8 cellular contexts compared by ENCODE assay signal in genomic region chr5:112921031-112921832, GRCh38. TPM values are rescaled to one million over a fixed set of nuclear protein-coding genes. Genes with fewer than 3 reads are reported as not detected.
DNase-seq lines count a peak whose midpoint lies in the region; ATAC-seq, FAIRE-seq and TF ChIP-seq lines count a peak whose summit lies in the region.

No MANE protein-coding gene starts in this region.

- intact Hi-C loops in A673 (cut with micrococcal nuclease; ENCODE audit: unreplicated experiment), result no loop called here
- intact Hi-C loops in HepG2 (cut with micrococcal nuclease; ENCODE audit: unreplicated experiment), result loop anchor here (5.0 kb wide), 2 partner anchors 56 to 1829 kb away; partner anchors contain the start of genes DCP2 and WDR36

- no peak for FAIRE-seq in HepG2 (lab: Jason Lieb, UNC)

- BruUV-seq in A673 (replicated peaks; lab: Mats Ljungman, UMichigan) (no TSS peak), HepG2 (replicated peaks; lab: Mats Ljungman, UMichigan) (no TSS peak)

- H3K4me2 ChIP-seq in HepG2 (ENCODE audit: low read depth, low read length), result peak overlapping the region; percentile 83

- H3K36me3 ChIP-seq in A673 (ENCODE audit: insufficient read depth, low read length, poor library complexity, severe bottlenecking) (peaks cover 30% of the 10 kb centered on the region), HepG2 (replicated peaks in 1 of 2; ENCODE audit: control insufficient read depth in 1 of 2, insufficient read depth in 2 of 2, low read length in 2 of 2) (peaks cover 3 to 12% of the 10 kb centered on the region in 2 experiments; a peak in 3 of 5 replicates)

- peaks cover 27% of the 10 kb centered on the region for H3K79me2 ChIP-seq in HepG2 (ENCODE audit: insufficient read depth, low read length)

- no peak overlapping the region for H2AFZ ChIP-seq in HepG2 (ENCODE audit: low read length)

- ATAC-seq in GM18511 (IDR thresholded peaks at IDR 0.05; ENCODE audit: unreplicated experiment) (peak; percentile 37), HG03039 (IDR thresholded peaks at IDR 0.05; ENCODE audit: unreplicated experiment) (peak; percentile 36), HepG2 (peak; percentile 89)

- no peaks in the 10 kb centered on the region for H3K27me3 ChIP-seq in A673 (replicated peaks; ENCODE audit: insufficient read depth, low read depth, low read length, poor library complexity)
- no peaks in the 10 kb centered on the region for H3K27me3 ChIP-seq in HepG2 (ENCODE audit: control insufficient read depth in 1 of 2, insufficient read depth in 2 of 2, low read length in 2 of 2)

- H3K4me3 ChIP-seq in A673 (ENCODE audit: low read depth, low read length, poor library complexity, severe bottlenecking) (peak overlapping the region; percentile 79), HepG2 (replicated peaks in 1 of 3; ENCODE audit: insufficient read depth in 1 of 3, low read depth in 2 of 3, low read length in 3 of 3) (peak overlapping the region; percentile 91 to 99 (median 98))

- CTCF ChIA-PET in A673 (lab: Charles Lee), result no interaction called here
- CTCF ChIA-PET in HepG2 (lab: Yijun Ruan, JAX; ENCODE audit: low intra/inter-chr PET ratio, low total read pairs), result interaction anchor here (1.0 kb wide), 1 partner anchor 164 kb away, joined by 3 read pairs; no protein-coding TSS in a partner anchor

- in situ Hi-C loops in HepG2 (cut with HindIII; ENCODE audit: extremely low pct_ligation_motif_present, low pct_unique_long_range_greater_than_20kb), result no loop called here

- peaks cover 2% of the 10 kb centered on the region; the same call in 1 of the 2 replicates for H4K20me1 ChIP-seq in HepG2 (ENCODE audit: insufficient read depth, low read length)

- peak; percentile 36 to 41; a peak in 2 of 4 replicates for TF ChIP-seq POLR2A in HepG2 (IDR thresholded peaks at IDR 0.05; ENCODE audit: insufficient read depth in 1 of 2, low read depth in 2 of 2, low read length in 2 of 2)

- peak overlapping the region; percentile 94 for H3K9ac ChIP-seq in HepG2 (ENCODE audit: insufficient read depth, low read depth, low read length)

- no peak for TF ChIP-seq RAD21 in HepG2 (CRISPR knock-in tag; IDR thresholded peaks at IDR 0.05)

- H3K27ac ChIP-seq in A673 (ENCODE audit: low read depth, low read length, poor library complexity, severe bottlenecking), result peak overlapping the region; percentile 86
- peak overlapping the region; percentile 91 for H3K27ac ChIP-seq in HepG2 (ENCODE audit: extremely low read length, insufficient read depth, low read length)

- 0% methylated on average over 13 of the region's 68 CpGs for WGBS in HepG2 (ENCODE audit: low lambda C conversion rate)

- POLR2A ChIA-PET in A673 (lab: Charles Lee; ENCODE audit: low non-redundant PET) (no interaction called here), HepG2 (lab: Yijun Ruan, JAX) (interaction anchor here (1.0 to 4.0 kb wide), 8 partner anchors 9 to 60 kb away, joined by 3 to 30 read pairs (median 12); partner anchors contain the start of genes DCP2 and SRP19)

- no peak for TF ChIP-seq EP300 in HepG2 (IDR thresholded peaks at IDR 0.05; ENCODE audit: low read depth in 2 of 2, low read length in 2 of 2)
- TF ChIP-seq EP300 in HepG2 (CRISPR knock-in tag; IDR thresholded peaks at IDR 0.05; ENCODE audit: borderline replicate concordance), result no peak

- TF ChIP-seq CTCF in A673 (conservative IDR thresholded peaks at IDR 0.05; ENCODE audit: low read depth, low read length) (no peak), HepG2 (CRISPR knock-in tag; IDR thresholded peaks at IDR 0.05) (peak; percentile 45)

- H3K4me1 ChIP-seq in A673 (ENCODE audit: insufficient read depth, low read length, poor library complexity, severe bottlenecking) (peaks cover 17% of the 10 kb centered on the region), HepG2 (ENCODE audit: insufficient read depth, low read length) (peaks cover 54% of the 10 kb centered on the region)

- DNase-seq in A673 (ENCODE audit: low spot score) (peak; percentile 85), NCI-H2196 (lab: John Stamatoyannopoulos, UW; ENCODE audit: unreplicated experiment) (peak; percentile 38), dermis blood vessel endothelial cell (peak; percentile 74), HepG2 (ENCODE audit: low spot score) (peak; percentile 51)
- DNase-seq in activated CD4-positive, alpha-beta T cell treated with anti-CD3 and anti-CD28 coated beads, Interleukin-2, amount 50 U/mL, for 1 hour, result peak; percentile 47
- DNase-seq in stimulated activated CD4-positive, alpha-beta T cell treated with anti-CD3 and anti-CD28 coated beads, Interleukin-2, amount 100 ng/mL, for 48 hours, result peak; percentile 27 to 42

- no peaks in the 10 kb centered on the region for H3K9me3 ChIP-seq in A673 (ENCODE audit: low read depth, low read length, poor library complexity, severe bottlenecking)
- no peaks in the 10 kb centered on the region for H3K9me3 ChIP-seq in HepG2 (ENCODE audit: low read length)

TF ChIP-seq in HepG2, 621 proteins besides CTCF, POLR2A, EP300 and RAD21 (continues in another document):
- no peak for TF ChIP-seq NPAS2 (CRISPR knock-in tag; IDR thresholded peaks at IDR 0.05; ENCODE audit: borderline replicate concordance)

RNA-seq across cellular contexts. Expression of gene REEP5, which starts 0.8 kb away (rescaled TPM):
- total RNA-seq in A673 (2021), result 42.8 and 50.5 TPM in 2 replicates
- 40.7 and 50.8 TPM in 2 replicates for total RNA-seq in dermis blood vessel endothelial cell
- 26.3 and 49.4 TPM in 2 replicates for total RNA-seq in HepG2 (2016; rRNA removed; fragmentation: Illumina TruSeq; extraction: Trizol)
- 13.4 and 19.2 TPM in 2 replicates for total RNA-seq in HepG2 (2016; cell fraction: cytosol; rRNA removed; fragmentation: Illumina TruSeq; extraction: Trizol; ENCODE audit: low read depth)
- total RNA-seq in HepG2 (2016; cell fraction: insoluble cytoplasmic fraction; rRNA removed; fragmentation: Illumina TruSeq; extraction: Trizol), result 28.3 and 50.6 TPM in 2 replicates
- total RNA-seq in HepG2 (2016; cell fraction: membrane; rRNA removed; fragmentation: Illumina TruSeq; extraction: Trizol), result 14.5 and 17.4 TPM in 2 replicates
- 39.0 and 46.8 TPM in 2 replicates for total RNA-seq in HepG2 (2016; cell fraction: nucleus; rRNA removed; fragmentation: Illumina TruSeq; extraction: Trizol)
- 217 and 239 TPM in 2 replicates for polyA plus RNA-seq in HepG2 (2011; rRNA removed)
- 109 and 117 TPM in 2 replicates for polyA plus RNA-seq in HepG2 (2011; cell fraction: cytosol; rRNA removed)
- 33.6 and 41.1 TPM in 2 replicates for polyA plus RNA-seq in HepG2 (2011; cell fraction: nucleus; rRNA removed)
- polyA plus RNA-seq in HepG2 (2012), result 46.8 and 51.5 TPM in 2 replicates
- 28.6 and 31.5 TPM in 2 replicates for polyA plus RNA-seq in HepG2 (2016; cell fraction: cytosol; fragmentation: Illumina TruSeq; extraction: Trizol; ENCODE audit: low read depth)
- polyA plus RNA-seq in HepG2 (2016; cell fraction: insoluble cytoplasmic fraction; fragmentation: Illumina TruSeq; extraction: Trizol; ENCODE audit: low read depth), result 50.0 and 51.6 TPM in 2 replicates
- polyA plus RNA-seq in HepG2 (2016; cell fraction: membrane; fragmentation: Illumina TruSeq; extraction: Trizol; ENCODE audit: low read depth), result 18.4 and 23.4 TPM in 2 replicates
- 95.9 and 120 TPM in 2 replicates for polyA plus RNA-seq in HepG2 (2016; cell fraction: nucleus; fragmentation: Illumina TruSeq; extraction: Trizol; ENCODE audit: insufficient read depth, low read depth)
- 214 and 312 TPM in 2 replicates for polyA minus RNA-seq in HepG2 (2011; rRNA and poly(A)+ RNA removed; ENCODE audit: low replicate concordance)
- polyA minus RNA-seq in HepG2 (2011; cell fraction: cytosol; rRNA and poly(A)+ RNA removed), result 57.0 and 58.9 TPM in 2 replicates
- polyA minus RNA-seq in HepG2 (2011; cell fraction: nucleus; rRNA and poly(A)+ RNA removed), result 27.4 and 38.7 TPM in 2 replicates

RNA-seq across cellular contexts. Expression of gene DCP2, which starts 55.4 kb away (rescaled TPM):
- total RNA-seq in A673 (2021), result 73.5 and 78.0 TPM in 2 replicates
- 55.7 and 67.2 TPM in 2 replicates for total RNA-seq in dermis blood vessel endothelial cell
- 63.4 and 113 TPM in 2 replicates for total RNA-seq in HepG2 (2016; rRNA removed; fragmentation: Illumina TruSeq; extraction: Trizol)
- total RNA-seq in HepG2 (2016; cell fraction: cytosol; rRNA removed; fragmentation: Illumina TruSeq; extraction: Trizol; ENCODE audit: low read depth), result 96.6 and 97.4 TPM in 2 replicates
- total RNA-seq in HepG2 (2016; cell fraction: insoluble cytoplasmic fraction; rRNA removed; fragmentation: Illumina TruSeq; extraction: Trizol), result 57.4 and 102 TPM in 2 replicates
- total RNA-seq in HepG2 (2016; cell fraction: membrane; rRNA removed; fragmentation: Illumina TruSeq; extraction: Trizol), result 46.7 and 55.6 TPM in 2 replicates
- total RNA-seq in HepG2 (2016; cell fraction: nucleus; rRNA removed; fragmentation: Illumina TruSeq; extraction: Trizol), result 59.7 and 65.2 TPM in 2 replicates
- polyA plus RNA-seq in HepG2 (2011; rRNA removed), result 11.3 and 16.2 TPM in 2 replicates
- polyA plus RNA-seq in HepG2 (2011; cell fraction: cytosol; rRNA removed), result 13.0 and 14.0 TPM in 2 replicates
- polyA plus RNA-seq in HepG2 (2011; cell fraction: nucleus; rRNA removed), result 13.5 and 15.6 TPM in 2 replicates
- 15.9 and 20.6 TPM in 2 replicates for polyA plus RNA-seq in HepG2 (2012)
- polyA plus RNA-seq in HepG2 (2016; cell fraction: cytosol; fragmentation: Illumina TruSeq; extraction: Trizol; ENCODE audit: low read depth), result 16.9 and 24.8 TPM in 2 replicates
- 28.8 and 30.9 TPM in 2 replicates for polyA plus RNA-seq in HepG2 (2016; cell fraction: insoluble cytoplasmic fraction; fragmentation: Illumina TruSeq; extraction: Trizol; ENCODE audit: low read depth)
- polyA plus RNA-seq in HepG2 (2016; cell fraction: membrane; fragmentation: Illumina TruSeq; extraction: Trizol; ENCODE audit: low read depth), result 20.7 and 23.8 TPM in 2 replicates
- 25.5 and 28.7 TPM in 2 replicates for polyA plus RNA-seq in HepG2 (2016; cell fraction: nucleus; fragmentation: Illumina TruSeq; extraction: Trizol; ENCODE audit: insufficient read depth, low read depth)
- 20.3 and 55.5 TPM in 2 replicates for polyA minus RNA-seq in HepG2 (2011; rRNA and poly(A)+ RNA removed; ENCODE audit: low replicate concordance)
- polyA minus RNA-seq in HepG2 (2011; cell fraction: cytosol; rRNA and poly(A)+ RNA removed), result 15.7 and 21.4 TPM in 2 replicates
- 69.1 and 82.4 TPM in 2 replicates for polyA minus RNA-seq in HepG2 (2011; cell fraction: nucleus; rRNA and poly(A)+ RNA removed)

Comparison
In these comparisons a context has a peak if more than half of its experiments do, and no peak if none do; other contexts are left out.
1. Peak in every context shown above with its lines: DNase-seq, ATAC-seq, H3K4me3 ChIP-seq and H3K27ac ChIP-seq.
2. DNase-seq: peak in every context shown above with its lines; median percentile 85 in A673; 74 in dermis blood vessel endothelial cell; 51 in HepG2; 47 in activated CD4-positive, alpha-beta T cell treated with anti-CD3 and anti-CD28 coated beads, Interleukin-2, amount 50 U/mL, for 1 hour; 38 in NCI-H2196; 34 in stimulated activated CD4-positive, alpha-beta T cell treated with anti-CD3 and anti-CD28 coated beads, Interleukin-2, amount 100 ng/mL, for 48 hours.
3. ATAC-seq: peak in every context shown above with its lines; median percentile 89 in HepG2; 37 in GM18511; 36 in HG03039.